Comparison of ENCODE assay signal across 14 cellular contexts in genomic region chr7:64890761-64891666, GRCh38. TPM values are rescaled to one million over a fixed set of nuclear protein-coding genes. Genes with fewer than 3 reads are reported as not detected.
A peak's percentile ranks its signal among the peaks of the same experiment; 100 is the strongest.
DNase-seq lines count a peak whose midpoint lies in the region; ATAC-seq lines count a peak whose summit lies in the region.
"Had no signal": no experiment of that assay in that cellular context is flagged by ENCODE, and none has a peak within 500 bp of the region (broad histone marks: within the 10 kb centered on the region; RNA-seq: fewer than 3 reads in every experiment).

No MANE protein-coding gene starts in this region.

- no peak for ATAC-seq in HG03280 (IDR thresholded peaks at IDR 0.05; ENCODE audit: unreplicated experiment)
- no peak for ATAC-seq in HG03439 (IDR thresholded peaks at IDR 0.05; ENCODE audit: unreplicated experiment)
- ATAC-seq: left ventricle myocardium superior, PC-3 had no signal

- peak; percentile 15 for DNase-seq in AG08396 (ENCODE audit: low spot score)
- DNase-seq in LHCN-M2 (ENCODE audit: low read depth) = peak; percentile 41
- DNase-seq in cerebellar nuclear complex (lab: John Stamatoyannopoulos, UW) = peak; percentile 87 to 91
- DNase-seq in myocyte (ENCODE audit: low read depth) = peak; percentile 72
- DNase-seq in RPMI8226 = no peak
- DNase-seq in stimulated activated naive CD4-positive, alpha-beta T cell treated with Interleukin-2 at 50 U/mL for 16 hours (lab: John Stamatoyannopoulos, UW) = no peak
- DNase-seq: activated naive CD8-positive, alpha-beta T cell treated with anti-CD3 and anti-CD28 coated beads, Interleukin-2, amount 10 ng/mL, durations not matched to agents 7 days and 5 days; BE2C; effector CD4-positive, alpha-beta T cell; left ventricle myocardium superior; NCI-H2171 treated with DMSO at 0.1 percent for 48 hours; PC-3 had no signal

RNA-seq across cellular contexts. Expression of gene ZNF273, which starts 12.1 kb away (rescaled TPM):
- total RNA-seq in LHCN-M2 (2014; rRNA removed) = 8.7 and 9.6 TPM in 2 replicates
- 1.4 TPM for polyA plus RNA-seq in LHCN-M2 (2012)
- 3.9 and 5.1 TPM in 2 replicates for total RNA-seq in myocyte
- polyA plus RNA-seq in myocyte (2012) = 1.5 TPM

Comparison
In these comparisons a context has a peak if more than half of its experiments do, and no peak if none do; other contexts are left out.
1. DNase-seq: peak in AG08396 (single experiment), LHCN-M2 (single experiment), cerebellar nuclear complex (2 of 2) and myocyte (single experiment); none in RPMI8226 (single experiment) and stimulated activated naive CD4-positive, alpha-beta T cell treated with Interleukin-2 at 50 U/mL for 16 hours (single experiment).